ENCODE assay signal across 16 cellular contexts in the genomic region with DNA sequence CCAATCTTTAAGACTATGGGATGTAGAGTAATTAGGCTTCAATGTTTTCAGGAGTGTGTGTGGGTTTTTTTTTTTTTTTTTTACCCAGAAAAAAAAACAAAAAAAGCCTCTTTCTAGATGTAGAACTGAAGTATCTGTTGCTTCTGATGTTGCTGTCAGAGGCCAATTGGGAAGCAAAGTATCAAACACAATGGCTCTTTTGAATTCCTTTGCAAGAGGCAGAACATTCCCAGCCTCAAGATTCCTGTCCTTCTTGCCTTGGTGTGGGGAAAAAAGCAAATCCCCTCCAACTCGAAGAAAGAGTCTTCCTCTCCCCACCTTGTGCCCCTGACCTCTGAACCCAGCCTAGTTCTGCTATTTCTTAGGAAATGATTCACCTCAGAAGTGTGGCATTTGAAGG. TPM values are rescaled to one million over a fixed set of nuclear protein-coding genes. Genes with fewer than 3 reads are reported as not detected.
DNase-seq lines count a peak whose midpoint lies in the region; TF ChIP-seq lines count a peak whose summit lies in the region.
"Had no signal": no experiment of that assay in that cellular context is flagged by ENCODE, and none has a peak within 500 bp of the region (broad histone marks: within the 10 kb centered on the region; RNA-seq: fewer than 3 reads in every experiment).

No MANE protein-coding gene starts in this region.

- WGBS in mesendoderm (ENCODE audit: extremely low coverage, insufficient coverage, low lambda C conversion rate): no CpG with 5 or more reads among the region's 1 CpG

- no peak overlapping the region for H2AFZ ChIP-seq in Karpas-422 (ENCODE audit: low read length)

- no peaks in the 10 kb centered on the region for H3K9me2 ChIP-seq in Karpas-422 (replicated peaks; ENCODE audit: insufficient read depth, low read length)

- no peak overlapping the region for H4K5ac ChIP-seq in mesendoderm (ENCODE audit: low read length)

- H3K27me3 Mint-ChIP-seq in glutamatergic neuron (ENCODE audit: unreplicated experiment): no peaks in the 10 kb centered on the region

- no peak overlapping the region for H3K18ac ChIP-seq in mesendoderm (ENCODE audit: low read length)

- TF ChIP-seq CTCF in glutamatergic neuron (IDR thresholded peaks at IDR 0.05; ENCODE audit: partially characterized antibody, unreplicated experiment): no peak

- DNase-seq in H7 (peak; percentile 23), epidermal melanocyte (ENCODE audit: insufficient read length, low spot score) (peak; percentile 51), mesendoderm (peak; percentile 38), Karpas-422 (no peak), glutamatergic neuron (no peak)
- DNase-seq in activated CD4-positive, CD25-positive, alpha-beta regulatory T cell treated with anti-CD3 and anti-CD28 coated beads, Interleukin-2, amount 50 U/mL, for 72 hours: no peak
- DNase-seq in activated CD4-positive, CD25-positive, alpha-beta regulatory T cell (lab: John Stamatoyannopoulos, UW): no peak
- DNase-seq: BE2C; CD4-positive, alpha-beta memory T cell; COR-L47; DMS153; DMS79 treated with DMSO at 0.1 percent for 48 hours; EL; GDM1 had no signal

- H3K36me3 ChIP-seq in H7 (replicated peaks; ENCODE audit: control insufficient read depth, insufficient read depth, low read length) (no peaks in the 10 kb centered on the region), mesendoderm (ENCODE audit: control insufficient read depth, insufficient read depth, low read length) (no peaks in the 10 kb centered on the region), Karpas-422 (ENCODE audit: insufficient read depth, low read length) (no peaks in the 10 kb centered on the region)
- H3K36me3 ChIP-seq: BE2C had no signal

- H2AK5ac ChIP-seq in mesendoderm (ENCODE audit: low read length): no peak overlapping the region

- no peaks in the 10 kb centered on the region for H3K36me3 Mint-ChIP-seq in glutamatergic neuron (ENCODE audit: unreplicated experiment)
- H3K36me3 Mint-ChIP-seq: CD4-positive, alpha-beta memory T cell had no signal

- no peak overlapping the region for H2BK5ac ChIP-seq in mesendoderm (ENCODE audit: low read length)

- H3K9me3 Mint-ChIP-seq in glutamatergic neuron (ENCODE audit: unreplicated experiment): no peaks in the 10 kb centered on the region

- no peaks in the 10 kb centered on the region for H3K9me3 ChIP-seq in Karpas-422 (ENCODE audit: low read length)
- H3K9me3 ChIP-seq: A549, BE2C had no signal

- no peak overlapping the region for H2BK120ac ChIP-seq in mesendoderm (ENCODE audit: low read depth, low read length)

- H3K4me3 ChIP-seq in H7 (ENCODE audit: insufficient read depth, low read depth, low read length) (no peak overlapping the region), mesendoderm (ENCODE audit: low read length) (no peak overlapping the region), Karpas-422 (ENCODE audit: low read length) (no peak overlapping the region)
- H3K4me3 ChIP-seq: A549 had no signal

- H3K4me2 ChIP-seq in mesendoderm (ENCODE audit: low read length): no peak overlapping the region
- H3K4me2 ChIP-seq in Karpas-422 (ENCODE audit: low read depth, low read length, poor library complexity, severe bottlenecking): no peak overlapping the region
- H3K4me2 ChIP-seq: A549 had no signal

- no peaks in the 10 kb centered on the region for H4K20me1 ChIP-seq in Karpas-422 (ENCODE audit: insufficient read depth, low read depth, low read length)

- H3K4me1 ChIP-seq in mesendoderm (ENCODE audit: control insufficient read depth, low read depth, low read length): no peaks in the 10 kb centered on the region
- no peaks in the 10 kb centered on the region for H3K4me1 ChIP-seq in Karpas-422 (ENCODE audit: low read length)
- H3K4me1 ChIP-seq: A549, BE2C had no signal

- no peaks in the 10 kb centered on the region for H3K4me1 Mint-ChIP-seq in glutamatergic neuron (ENCODE audit: low read depth, unreplicated experiment)
- H3K4me1 Mint-ChIP-seq: CD4-positive, alpha-beta memory T cell had no signal

- H3K79me2 ChIP-seq in mesendoderm (ENCODE audit: control insufficient read depth, insufficient read depth, low read length) (no peaks in the 10 kb centered on the region), Karpas-422 (ENCODE audit: low read length) (no peaks in the 10 kb centered on the region)

- H3K4ac ChIP-seq in mesendoderm (ENCODE audit: low read depth, low read length): no peak overlapping the region

- no peak overlapping the region for H2BK15ac ChIP-seq in mesendoderm (replicated peaks; ENCODE audit: low read depth)

- H3K27me3 ChIP-seq in H7 (ENCODE audit: control insufficient read depth, insufficient read depth, low read length) (no peaks in the 10 kb centered on the region), mesendoderm (ENCODE audit: insufficient read depth, low read length, poor library complexity) (no peaks in the 10 kb centered on the region), Karpas-422 (ENCODE audit: low read length) (no peaks in the 10 kb centered on the region)
- H3K27me3 ChIP-seq: BE2C had no signal

- no peak overlapping the region for H3K27ac Mint-ChIP-seq in glutamatergic neuron (ENCODE audit: unreplicated experiment)
- H3K27ac Mint-ChIP-seq: CD4-positive, alpha-beta memory T cell had no signal

- no peak overlapping the region for H3K4me3 Mint-ChIP-seq in glutamatergic neuron (ENCODE audit: unreplicated experiment)
- H3K4me3 Mint-ChIP-seq: CD4-positive, alpha-beta memory T cell had no signal

- H3K56ac ChIP-seq in mesendoderm (ENCODE audit: low read length): no peak overlapping the region

- H3K9ac ChIP-seq in mesendoderm (ENCODE audit: low read length): no peak overlapping the region
- no peak overlapping the region for H3K9ac ChIP-seq in Karpas-422 (ENCODE audit: low read length)

- no peaks in the 10 kb centered on the region for H3K79me1 ChIP-seq in mesendoderm (ENCODE audit: low read length)

- no peak overlapping the region for H4K8ac ChIP-seq in mesendoderm (ENCODE audit: low read depth, low read length)

- H3K27ac ChIP-seq in mesendoderm (ENCODE audit: low read depth, low read length) (no peak overlapping the region), Karpas-422 (ENCODE audit: low read length) (no peak overlapping the region)
- H3K27ac ChIP-seq: A549, C4-2B had no signal

- no peak overlapping the region for H3K23ac ChIP-seq in mesendoderm (ENCODE audit: low read length)

RNA-seq across cellular contexts. Expression of a gene that starts 55.4 kb away (rescaled TPM):
- total RNA-seq in H7 (2014; rRNA removed; shearing (Covaris generic)): 175 and 192 TPM in 2 replicates
- polyA plus RNA-seq in mesendoderm (2013, experiment 1 of 2): 68.6 TPM
- 70.1 TPM for polyA plus RNA-seq in mesendoderm (2013, experiment 2 of 2)
- total RNA-seq in Karpas-422 (2014; rRNA removed; shearing (Covaris generic); ENCODE audit: low replicate concordance): 26.4 and 45.8 TPM in 2 replicates
- 16.5 TPM for total RNA-seq in glutamatergic neuron (ENCODE audit: unreplicated experiment)

Comparison
In these comparisons a context has a peak if more than half of its experiments do, and no peak if none do; other contexts are left out.
1. DNase-seq: peak in H7 (single experiment), epidermal melanocyte (single experiment) and mesendoderm (single experiment); none in activated CD4-positive, CD25-positive, alpha-beta regulatory T cell treated with anti-CD3 and anti-CD28 coated beads, Interleukin-2, amount 50 U/mL, for 72 hours (single experiment), Karpas-422 (single experiment), activated CD4-positive, CD25-positive, alpha-beta regulatory T cell (0 of 4) and glutamatergic neuron (single experiment).